ENCODE assay signal across 11 cellular contexts in the genomic region with DNA sequence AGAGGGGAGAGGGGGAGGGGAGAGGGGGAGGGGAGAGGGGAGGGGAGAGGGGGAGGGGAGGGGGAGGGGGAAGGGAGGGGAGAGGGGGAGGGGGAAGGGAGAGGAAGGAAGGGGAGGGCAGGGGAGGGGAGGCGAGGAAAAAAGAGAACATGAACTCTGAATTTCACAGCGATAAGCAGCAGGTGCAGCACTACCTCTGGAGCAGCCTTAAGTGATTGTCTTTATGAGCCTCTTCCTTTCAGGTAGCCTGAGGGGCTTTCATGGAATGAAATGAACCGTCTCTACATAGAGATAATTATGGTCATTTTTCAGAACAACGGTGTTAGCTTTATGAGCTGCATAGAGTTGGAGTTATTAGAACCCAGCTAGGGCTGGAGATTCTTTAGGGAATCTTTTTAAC.
"Had no signal": no experiment of that assay in that cellular context is flagged by ENCODE, and none has a peak within 500 bp of the region (broad histone marks: within the 10 kb centered on the region; RNA-seq: fewer than 3 reads in every experiment).

No MANE protein-coding gene starts in this region.

- ATAC-seq: body of pancreas, left cardiac atrium, lower lobe of right lung had no signal

- DNase-seq: activated naive CD4-positive, alpha-beta T cell treated with anti-CD3 and anti-CD28 coated beads, Interleukin-2, amount 50 U/mL, for 16 hours; body of pancreas; cortex of kidney; effector CD8-positive, alpha-beta T cell; foreskin melanocyte; head of caudate nucleus; left cardiac atrium; lower lobe of right lung; retina; small intestine; tibial artery had no signal
